Comparison of ENCODE assay signal across 10 cellular contexts in genomic region chr18:57029761-57030160, GRCh38.
DNase-seq lines count a peak whose midpoint lies in the region; ATAC-seq, FAIRE-seq and TF ChIP-seq lines count a peak whose summit lies in the region.
"Had no signal": no experiment of that assay in that cellular context is flagged by ENCODE, and none has a peak within 500 bp of the region (broad histone marks: within the 10 kb centered on the region; RNA-seq: fewer than 3 reads in every experiment).

No MANE protein-coding gene starts in this region.

- H2AK5ac ChIP-seq in H1 (ENCODE audit: low read depth, low read length), result no peak overlapping the region

- H3K4me3 ChIP-seq in A549 (no peak overlapping the region), H1 (ENCODE audit: extremely low read depth in 1 of 4, insufficient read depth in 2 of 4, low read depth in 3 of 4, low read length in 4 of 4) (no peak overlapping the region), right cardiac atrium (ENCODE audit: low read length) (no peak overlapping the region)

- H3K4me2 ChIP-seq in A549 (no peak overlapping the region), H1 (ENCODE audit: insufficient read depth in 1 of 2, low read depth in 2 of 2, low read length in 2 of 2) (no peak overlapping the region)

- peak in 1 of 2 experiments; percentile 7 for DNase-seq in A549 (ENCODE audit: low read depth in 1 of 2, low spot score in 1 of 2)
- peak; percentile 11 for DNase-seq in HEK293T (ENCODE audit: extremely low spot score)
- peak; percentile 88 for DNase-seq in NCI-H526 treated with DMSO at 0.1 percent for 48 hours (lab: John Stamatoyannopoulos, UW)
- DNase-seq in H1 (ENCODE audit: low read depth in 1 of 2, low spot score in 2 of 2), result no peak
- DNase-seq in hippocampal formation (lab: John Stamatoyannopoulos, UW), result no peak
- DNase-seq in right cardiac atrium, result no peak
- no peak for DNase-seq in activated T-helper 1 cell treated with anti-CD3 and anti-CD28 coated beads, Interleukin-12 subunit alpha, Interleukin-12 subunit beta, Interleukin-2, Interleukin-4 antibody, amounts not matched to agents 30 ng/mL and 10 ng/mL and 1 ng/mL, durations not matched to agents 14 hours and 24 hours and 36 hours (ENCODE audit: low spot score)
- no peak for DNase-seq in middle frontal gyrus (ENCODE audit: extremely low spot score, low spot score)
- DNase-seq: T-helper 2 cell had no signal

- H3K79me2 ChIP-seq in H1 (ENCODE audit: control insufficient read depth in 1 of 2, insufficient read depth in 2 of 2, low read length in 2 of 2), result no peaks in the 10 kb centered on the region

- peaks cover 13% of the 10 kb centered on the region for H3K36me3 Mint-ChIP-seq in activated T-helper 1 cell treated with anti-CD3 and anti-CD28 coated beads, Interleukin-12 subunit alpha, Interleukin-12 subunit beta, Interleukin-2, Interleukin-4 antibody, amounts not matched to agents 30 ng/mL and 10 ng/mL and 1 ng/mL, durations not matched to agents 14 hours and 24 hours and 36 hours (ENCODE audit: low read depth)

- H3K9ac ChIP-seq in H1 (replicated peaks in 1 of 4; ENCODE audit: extremely low read depth in 1 of 4, low read depth in 3 of 4, low read length in 3 of 4), result no peak overlapping the region

- no peak for FAIRE-seq in A549 (lab: Jason Lieb, UNC)
- FAIRE-seq in H1 (lab: Jason Lieb, UNC), result peak; percentile 93

- H3K56ac ChIP-seq in H1 (replicated peaks; ENCODE audit: insufficient read length, low read depth, low read length), result no peak overlapping the region

- H3K27ac ChIP-seq in A549 (no peak overlapping the region), H1 (ENCODE audit: low read depth, low read length) (no peak overlapping the region), right cardiac atrium (ENCODE audit: low read length) (no peak overlapping the region)
- H3K27ac ChIP-seq: HL-60 had no signal

- no peak overlapping the region for H2AFZ ChIP-seq in H1 (ENCODE audit: low read length)

- H4K91ac ChIP-seq in H1 (replicated peaks; ENCODE audit: insufficient read length, low read length), result no peak overlapping the region

- H3K14ac ChIP-seq in H1 (ENCODE audit: insufficient read length), result no peak overlapping the region

- intact Hi-C loops in right cardiac atrium (cut with DNase I), result no loop called here
- intact Hi-C loops in activated T-helper 1 cell treated with anti-CD3 and anti-CD28 coated beads, Interleukin-12 subunit alpha, Interleukin-12 subunit beta, Interleukin-2, Interleukin-4 antibody, amounts not matched to agents 30 ng/mL and 10 ng/mL and 1 ng/mL, durations not matched to agents 14 hours and 24 hours and 36 hours (cut with micrococcal nuclease), result no loop called here

- CTCF ChIA-PET in A549 (lab: Yijun Ruan, JAX), result no interaction called here
- CTCF ChIA-PET in HEK293T (lab: Yijun Ruan, JAX), result interaction anchor here (0.9 kb wide), 1 partner anchor 11 kb away, joined by 3 read pairs; no protein-coding TSS in a partner anchor
- CTCF ChIA-PET in H1 (lab: Charles Lee; ENCODE audit: partially characterized antibody), result interaction anchor here (0.9 to 2.9 kb wide), 14 partner anchors 10 to 279 kb away, joined by 3 to 9 read pairs (median 4); no protein-coding TSS in a partner anchor

- no peak overlapping the region for H4K5ac ChIP-seq in H1 (ENCODE audit: insufficient read length, low read depth, low read length)

- no peak overlapping the region for H3K27ac Mint-ChIP-seq in activated T-helper 1 cell treated with anti-CD3 and anti-CD28 coated beads, Interleukin-12 subunit alpha, Interleukin-12 subunit beta, Interleukin-2, Interleukin-4 antibody, amounts not matched to agents 30 ng/mL and 10 ng/mL and 1 ng/mL, durations not matched to agents 14 hours and 24 hours and 36 hours

- H2BK20ac ChIP-seq in H1 (ENCODE audit: low read length), result no peak overlapping the region

- 86% methylated on average over 5 of the region's 5 CpGs for WGBS in A549 (ENCODE audit: missing lambda C conversion rate)
- whole genome bisulfite sequencing in H1 (ENCODE audit: extremely low coverage in 1 of 2, insufficient coverage in 1 of 2, insufficient read length in 1 of 2, insufficient replicate concordance in 2 of 2, low coverage in 1 of 2, low lambda C conversion rate in 2 of 2, missing lambda C conversion rate in 1 of 2), 2 experiments, result 94% methylated on average over 5 of the region's 5 CpGs; no CpG with 5 or more reads in 1 of the 2 experiments
- 93% methylated on average over 5 of the region's 5 CpGs for WGBS in right cardiac atrium

- no peaks in the 10 kb centered on the region for H3K9me3 Mint-ChIP-seq in activated T-helper 1 cell treated with anti-CD3 and anti-CD28 coated beads, Interleukin-12 subunit alpha, Interleukin-12 subunit beta, Interleukin-2, Interleukin-4 antibody, amounts not matched to agents 30 ng/mL and 10 ng/mL and 1 ng/mL, durations not matched to agents 14 hours and 24 hours and 36 hours

- no peak overlapping the region for H2BK15ac ChIP-seq in H1 (ENCODE audit: low read length)

- no peak overlapping the region for H2BK5ac ChIP-seq in H1 (ENCODE audit: low read depth, low read length)

- no peaks in the 10 kb centered on the region for H3K4me1 Mint-ChIP-seq in activated T-helper 1 cell treated with anti-CD3 and anti-CD28 coated beads, Interleukin-12 subunit alpha, Interleukin-12 subunit beta, Interleukin-2, Interleukin-4 antibody, amounts not matched to agents 30 ng/mL and 10 ng/mL and 1 ng/mL, durations not matched to agents 14 hours and 24 hours and 36 hours (ENCODE audit: low read depth)

- no peak overlapping the region for H4K8ac ChIP-seq in H1 (ENCODE audit: extremely low read depth, insufficient read depth, low read length)

- no peak overlapping the region for H3K4me3 Mint-ChIP-seq in activated T-helper 1 cell treated with anti-CD3 and anti-CD28 coated beads, Interleukin-12 subunit alpha, Interleukin-12 subunit beta, Interleukin-2, Interleukin-4 antibody, amounts not matched to agents 30 ng/mL and 10 ng/mL and 1 ng/mL, durations not matched to agents 14 hours and 24 hours and 36 hours

- no peak overlapping the region for H3K23ac ChIP-seq in H1 (ENCODE audit: insufficient read length)

- H3K79me1 ChIP-seq in H1 (ENCODE audit: low read depth, low read length), result no peaks in the 10 kb centered on the region

- H3K36me3 ChIP-seq in H1 (ENCODE audit: control insufficient read depth in 2 of 4, insufficient read depth in 4 of 4, low read length in 3 of 4), result no peaks in the 10 kb centered on the region

- no peak overlapping the region for H2BK12ac ChIP-seq in H1 (ENCODE audit: low read depth, low read length)

- POLR2A ChIA-PET in A549 (lab: Yijun Ruan, JAX), result no interaction called here
- POLR2A ChIA-PET in HEK293T (lab: Yijun Ruan, JAX), result no interaction called here
- POLR2A ChIA-PET in H1 (lab: Charles Lee; ENCODE audit: partially characterized antibody), result interaction anchor here (0.5 kb wide), 1 partner anchor 23 kb away, joined by 3 read pairs; no protein-coding TSS in a partner anchor

- no peak overlapping the region for H3K4ac ChIP-seq in H1 (replicated peaks; ENCODE audit: insufficient read length, low read depth, low read length)

- H3K4me1 ChIP-seq in A549, result no peaks in the 10 kb centered on the region
- H3K4me1 ChIP-seq in H1 (replicated peaks in 1 of 4; ENCODE audit: control insufficient read depth in 3 of 4, insufficient read depth in 4 of 4, low read length in 3 of 4), result no peaks in the 10 kb centered on the region; a peak in 2 of 7 replicates
- no peaks in the 10 kb centered on the region for H3K4me1 ChIP-seq in right cardiac atrium (ENCODE audit: control insufficient read depth, insufficient read depth, low read length)

- no peak for TF ChIP-seq EP300 in A549 (IDR thresholded peaks at IDR 0.05)
- no peak for TF ChIP-seq EP300 in H1 (IDR thresholded peaks at IDR 0.05; ENCODE audit: borderline replicate concordance in 1 of 2, low read depth in 2 of 2, low read length in 2 of 2)

- ATAC-seq in A549 (peak; percentile 56 to 69; a peak in 2 of 6 replicates), right cardiac atrium (no peak)

- no peak overlapping the region for H2BK120ac ChIP-seq in H1 (replicated peaks; ENCODE audit: low read depth, low read length)

- no peaks in the 10 kb centered on the region for H3K27me3 Mint-ChIP-seq in activated T-helper 1 cell treated with anti-CD3 and anti-CD28 coated beads, Interleukin-12 subunit alpha, Interleukin-12 subunit beta, Interleukin-2, Interleukin-4 antibody, amounts not matched to agents 30 ng/mL and 10 ng/mL and 1 ng/mL, durations not matched to agents 14 hours and 24 hours and 36 hours (ENCODE audit: insufficient read depth)

- TF ChIP-seq CTCF in A549 (IDR thresholded peaks at IDR 0.05) (no peak), H1 (IDR thresholded peaks at IDR 0.05; ENCODE audit: control extremely low read depth in 1 of 3, insufficient read depth in 1 of 3, low read depth in 1 of 3, low read length in 3 of 3) (peak; percentile 23 to 78 (median 60))

- H3K27me3 ChIP-seq in H1 (replicated peaks in 1 of 4; ENCODE audit: control insufficient read depth in 3 of 4, extremely low read depth in 1 of 4, insufficient read depth in 3 of 4, low read length in 3 of 4) (no peaks in the 10 kb centered on the region), right cardiac atrium (ENCODE audit: control insufficient read depth, insufficient read depth) (no peaks in the 10 kb centered on the region)

- no peak overlapping the region for H3K18ac ChIP-seq in H1 (ENCODE audit: extremely low read depth, low read length)

- TF ChIP-seq RAD21 in A549 (conservative IDR thresholded peaks at IDR 0.05 in 1 of 2, IDR thresholded peaks at IDR 0.05 in 1 of 2), result peak in 1 of 2 experiments; percentile 20; a peak in 1 of 5 replicates
- TF ChIP-seq RAD21 in H1 (IDR thresholded peaks at IDR 0.05 in 1 of 2, conservative IDR thresholded peaks at IDR 0.05 in 1 of 2; ENCODE audit: low read depth in 2 of 2, low read length in 2 of 2), result peak; percentile 71 to 81

- H3K9me3 ChIP-seq in A549 (no peaks in the 10 kb centered on the region), H1 (ENCODE audit: insufficient read depth in 2 of 2, low read depth in 1 of 2, low read length in 1 of 2) (no peaks in the 10 kb centered on the region), right cardiac atrium (ENCODE audit: control insufficient read depth, low read length) (no peaks in the 10 kb centered on the region)

- H3K23me2 ChIP-seq in H1 (ENCODE audit: low read depth, low read length), result no peaks in the 10 kb centered on the region

- no peaks in the 10 kb centered on the region for H4K20me1 ChIP-seq in H1 (replicated peaks in 1 of 2; ENCODE audit: control insufficient read depth in 1 of 2, insufficient read depth in 2 of 2, low read length in 2 of 2)

- no peak for TF ChIP-seq POLR2A in A549 (IDR thresholded peaks at IDR 0.05; ENCODE audit: low read length)
- no peak for TF ChIP-seq POLR2A in H1 (IDR thresholded peaks at IDR 0.05; ENCODE audit: control extremely low read depth in 1 of 2, low read depth in 2 of 2, low read length in 2 of 2)

TF ChIP-seq in A549, 52 proteins besides CTCF, POLR2A, EP300 and RAD21 (continues in another document):
- TF ChIP-seq ZNF302 (CRISPR knock-in tag; IDR thresholded peaks at IDR 0.05) (no peak), GATA3 (IDR thresholded peaks at IDR 0.05; ENCODE audit: borderline replicate concordance) (no peak)

TF ChIP-seq in HEK293T, 16 proteins besides CTCF, POLR2A, EP300 and RAD21 (continues in another document):
- TF ChIP-seq NFRKB (IDR thresholded peaks at IDR 0.05) (no peak), FOXM1 (IDR thresholded peaks at IDR 0.05; ENCODE audit: borderline replicate concordance) (no peak)

TF ChIP-seq in H1, 55 proteins besides CTCF, POLR2A, EP300 and RAD21 (continues in another document):
- TF ChIP-seq CHD2 (IDR thresholded peaks at IDR 0.05; ENCODE audit: low read length) (no peak), CBX5 (IDR thresholded peaks at IDR 0.05; ENCODE audit: low read depth, low read length) (no peak)

Comparison
In these comparisons a context has a peak if more than half of its experiments do, and no peak if none do; other contexts are left out.
1. ATAC-seq: peak in A549 (2 of 2); none in right cardiac atrium (0 of 2).
2. DNase-seq: peak in HEK293T (single experiment) and NCI-H526 treated with DMSO at 0.1 percent for 48 hours (single experiment); none in H1 (0 of 2), hippocampal formation (0 of 2), right cardiac atrium (0 of 3), activated T-helper 1 cell treated with anti-CD3 and anti-CD28 coated beads, Interleukin-12 subunit alpha, Interleukin-12 subunit beta, Interleukin-2, Interleukin-4 antibody, amounts not matched to agents 30 ng/mL and 10 ng/mL and 1 ng/mL, durations not matched to agents 14 hours and 24 hours and 36 hours (single experiment) and middle frontal gyrus (single experiment).
3. Of the 18 proteins assayed by ChIP-seq in both H1 and A549: peak only in H1: CTCF; only in A549: none; in both: none; in neither: 16; mixed calls (peak in some experiments, not most) for 1.